ENCODE assay signal across 16 cellular contexts in genomic region chr12:123260081-123260480, GRCh38.
"Had no signal": no experiment of that assay in that cellular context is flagged by ENCODE, and none has a peak within 500 bp of the region (broad histone marks: within the 10 kb centered on the region; RNA-seq: fewer than 3 reads in every experiment).

No MANE protein-coding gene starts in this region.

- DNase-seq: activated CD4-positive, alpha-beta T cell treated with anti-CD3 and anti-CD28 coated beads for 48 hours; activated CD8-positive, alpha-beta memory T cell treated with anti-CD3 and anti-CD28 coated beads, Interleukin-2, amount 10 ng/mL, durations not matched to agents 7 days and 5 days; activated naive CD4-positive, alpha-beta T cell treated with Interleukin-2 at 50 U/mL for 16 hours; activated T-cell treated with anti-CD3 and anti-CD28 coated beads, Interleukin-2, amount 50 U/mL, for 72 hours; amniotic stem cell; body of pancreas; dermis blood vessel endothelial cell; foreskin keratinocyte; mammary epithelial cell; stimulated activated CD4-positive, alpha-beta T cell treated with anti-CD3 and anti-CD28 coated beads, Interleukin-12 subunit alpha, Interleukin-12 subunit beta, amount 100 ng/mL, for 4 hours; stimulated activated naive CD4-positive, alpha-beta T cell treated with Interleukin-2 at 50 U/mL for 16 hours; T-helper 9 cell; testis had no signal

- ATAC-seq: activated CD8-positive, alpha-beta memory T cell treated with anti-CD3 and anti-CD28 coated beads, Interleukin-2, amount 10 ng/mL, durations not matched to agents 7 days and 5 days; activated T-cell treated with anti-CD3 and anti-CD28 coated beads, Interleukin-2, amount 50 U/mL, for 72 hours; body of pancreas; foreskin keratinocyte; left lobe of liver; natural killer cell treated with Interleukin-12 subunit alpha and Interleukin-12 subunit beta and Interleukin-15 and Interleukin-18, amount 100 ng/mL, for 72 hours had no signal

- H3K4me3 Mint-ChIP-seq: activated CD8-positive, alpha-beta memory T cell treated with anti-CD3 and anti-CD28 coated beads, Interleukin-2, amount 10 ng/mL, durations not matched to agents 7 days and 5 days; activated T-cell treated with anti-CD3 and anti-CD28 coated beads, Interleukin-2, amount 50 U/mL, for 72 hours; natural killer cell treated with Interleukin-12 subunit alpha and Interleukin-12 subunit beta and Interleukin-15 and Interleukin-18, amount 100 ng/mL, for 72 hours had no signal

- H3K4me1 ChIP-seq: body of pancreas, foreskin keratinocyte, SJSA1, testis had no signal

- H3K27ac ChIP-seq: foreskin keratinocyte, SJSA1, testis had no signal

- H3K9me3 ChIP-seq: body of pancreas, SJSA1, testis had no signal

- H3K27ac Mint-ChIP-seq: activated CD8-positive, alpha-beta memory T cell treated with anti-CD3 and anti-CD28 coated beads, Interleukin-2, amount 10 ng/mL, durations not matched to agents 7 days and 5 days; activated T-cell treated with anti-CD3 and anti-CD28 coated beads, Interleukin-2, amount 50 U/mL, for 72 hours; natural killer cell treated with Interleukin-12 subunit alpha and Interleukin-12 subunit beta and Interleukin-15 and Interleukin-18, amount 100 ng/mL, for 72 hours had no signal

- H3K4me3 ChIP-seq: body of pancreas, SJSA1, testis had no signal

- H3K9me3 Mint-ChIP-seq: activated T-cell treated with anti-CD3 and anti-CD28 coated beads, Interleukin-2, amount 50 U/mL, for 72 hours; natural killer cell treated with Interleukin-12 subunit alpha and Interleukin-12 subunit beta and Interleukin-15 and Interleukin-18, amount 100 ng/mL, for 72 hours had no signal

- H3K27me3 Mint-ChIP-seq: activated CD8-positive, alpha-beta memory T cell treated with anti-CD3 and anti-CD28 coated beads, Interleukin-2, amount 10 ng/mL, durations not matched to agents 7 days and 5 days; natural killer cell treated with Interleukin-12 subunit alpha and Interleukin-12 subunit beta and Interleukin-15 and Interleukin-18, amount 100 ng/mL, for 72 hours had no signal

- H3K27me3 ChIP-seq: body of pancreas, foreskin keratinocyte, SJSA1, testis had no signal
